In the genomic region with DNA sequence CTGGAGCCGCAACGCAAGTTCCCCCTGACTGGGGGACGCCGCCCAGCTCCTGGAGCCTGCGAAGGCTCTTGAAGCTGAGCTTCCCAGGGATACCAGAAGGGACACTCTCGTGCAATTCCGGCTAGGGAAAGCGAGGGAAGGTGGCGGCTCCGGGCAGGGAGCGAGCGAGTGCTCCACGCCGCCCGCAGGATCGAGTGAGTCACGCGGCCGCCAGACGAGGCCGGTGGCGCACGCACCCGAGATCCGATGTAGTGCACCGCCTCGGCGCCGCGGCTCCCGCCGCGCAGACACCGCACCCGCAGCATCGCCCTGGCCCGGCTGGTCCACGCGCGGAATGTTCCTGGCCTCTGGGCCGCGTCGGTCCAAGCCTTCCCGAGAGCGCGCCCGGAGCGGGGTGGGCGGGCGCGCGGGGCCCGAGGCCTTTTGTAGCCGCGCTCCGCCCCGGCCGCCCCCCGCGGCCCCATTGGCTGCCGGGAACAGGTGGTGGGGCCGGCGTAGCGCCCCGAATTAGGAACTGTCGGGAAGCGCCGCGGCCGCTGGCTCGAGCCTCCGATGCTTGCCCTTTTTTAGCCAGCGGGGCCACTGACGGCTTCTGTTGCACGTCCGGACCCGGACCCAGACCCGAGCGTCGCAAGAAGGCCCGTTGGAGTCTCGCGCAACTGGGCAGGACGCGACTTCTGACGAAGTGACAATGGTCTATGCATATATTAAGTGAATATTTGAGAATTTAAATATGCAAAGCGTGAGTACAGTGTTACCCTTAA, we compare ENCODE assay signal across 8 cellular contexts. TPM values are rescaled to one million over a fixed set of nuclear protein-coding genes. Genes with fewer than 3 reads are reported as not detected.
A peak's percentile ranks its signal among the peaks of the same experiment; 100 is the strongest.
DNase-seq lines count a peak whose midpoint lies in the region; ATAC-seq and TF ChIP-seq lines count a peak whose summit lies in the region.

A gene with protein sequence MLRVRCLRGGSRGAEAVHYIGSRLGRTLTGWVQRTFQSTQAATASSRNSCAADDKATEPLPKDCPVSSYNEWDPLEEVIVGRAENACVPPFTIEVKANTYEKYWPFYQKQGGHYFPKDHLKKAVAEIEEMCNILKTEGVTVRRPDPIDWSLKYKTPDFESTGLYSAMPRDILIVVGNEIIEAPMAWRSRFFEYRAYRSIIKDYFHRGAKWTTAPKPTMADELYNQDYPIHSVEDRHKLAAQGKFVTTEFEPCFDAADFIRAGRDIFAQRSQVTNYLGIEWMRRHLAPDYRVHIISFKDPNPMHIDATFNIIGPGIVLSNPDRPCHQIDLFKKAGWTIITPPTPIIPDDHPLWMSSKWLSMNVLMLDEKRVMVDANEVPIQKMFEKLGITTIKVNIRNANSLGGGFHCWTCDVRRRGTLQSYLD (minus strand): TSS at position 396 of the 764 bp plus-strand sequence. CDS start 91 bp downstream, at position 305.

- H3K9me3 ChIP-seq in esophagus muscularis mucosa: no peaks in the 10 kb centered on the region
- H3K9me3 ChIP-seq in mucosa of stomach (ENCODE audit: control insufficient read depth, low read length): no peaks in the 10 kb centered on the region

- intact Hi-C loops in esophagus muscularis mucosa (cut with DNase I): loop anchor here (5.0 kb wide), 1 partner anchor 181 kb away; no protein-coding TSS in a partner anchor

- H3K4me3 ChIP-seq in AG09309 (ENCODE audit: control insufficient read depth, low read depth, low read length): peak within 1 kb of the TSS; percentile 29
- H3K4me3 ChIP-seq in esophagus muscularis mucosa: peak within 1 kb of the TSS; percentile 67 to 71 (median 69)
- H3K4me3 ChIP-seq in mucosa of stomach (ENCODE audit: low read length): peak within 1 kb of the TSS; percentile 98

- TF ChIP-seq CTCF in AG09309 (IDR thresholded peaks at IDR 0.05; ENCODE audit: control insufficient read depth, insufficient read depth, low read depth, low read length, missing control alignments) (peak; percentile 57), esophagus muscularis mucosa (IDR thresholded peaks at IDR 0.05) (peak in 2 of 3 experiments; percentile 12 to 65)

- no peak for TF ChIP-seq POLR2A in esophagus muscularis mucosa (IDR thresholded peaks at IDR 0.05; ENCODE audit: low read depth)

- H3K36me3 ChIP-seq in esophagus muscularis mucosa (peaks cover 0 to 3% (median 0%) of the 10 kb centered on the region in 4 donors), mucosa of stomach (ENCODE audit: control insufficient read depth, insufficient read depth, low read length) (no peaks in the 10 kb centered on the region)

- peak within 1 kb of the TSS; percentile 81 to 91 (median 86) for H3K27ac ChIP-seq in esophagus muscularis mucosa (replicated peaks in 1 of 4)

- H3K27me3 Mint-ChIP-seq in stimulated activated naive CD8-positive, alpha-beta T cell treated with anti-CD3 and anti-CD28 coated beads, Interleukin-15, Interleukin-2, amounts not matched to agents 100 ng/mL and 50 ng/mL, for 24 hours: peaks cover 41% of the 10 kb centered on the region

- no peak within 1 kb of the TSS for H3K27ac Mint-ChIP-seq in stimulated activated naive CD8-positive, alpha-beta T cell treated with anti-CD3 and anti-CD28 coated beads, Interleukin-15, Interleukin-2, amounts not matched to agents 100 ng/mL and 50 ng/mL, for 24 hours

- H3K4me1 Mint-ChIP-seq in stimulated activated naive CD8-positive, alpha-beta T cell treated with anti-CD3 and anti-CD28 coated beads, Interleukin-15, Interleukin-2, amounts not matched to agents 100 ng/mL and 50 ng/mL, for 24 hours (ENCODE audit: low read depth): peaks cover 20% of the 10 kb centered on the region

- H3K36me3 Mint-ChIP-seq in stimulated activated naive CD8-positive, alpha-beta T cell treated with anti-CD3 and anti-CD28 coated beads, Interleukin-15, Interleukin-2, amounts not matched to agents 100 ng/mL and 50 ng/mL, for 24 hours (ENCODE audit: low read depth): no peaks in the 10 kb centered on the region

- 1% methylated on average over 37 of the region's 87 CpGs for WGBS in esophagus muscularis mucosa

- peak; percentile 69 for ATAC-seq in GM18519 (IDR thresholded peaks at IDR 0.05; ENCODE audit: low FRiP score, unreplicated experiment)
- ATAC-seq in HG02973 (IDR thresholded peaks at IDR 0.05; ENCODE audit: unreplicated experiment): peak; percentile 72

- no peaks in the 10 kb centered on the region for H3K27me3 ChIP-seq in esophagus muscularis mucosa
- H3K27me3 ChIP-seq in mucosa of stomach (ENCODE audit: control insufficient read depth, insufficient read depth, low read length): no peaks in the 10 kb centered on the region

- H3K4me3 Mint-ChIP-seq in stimulated activated naive CD8-positive, alpha-beta T cell treated with anti-CD3 and anti-CD28 coated beads, Interleukin-15, Interleukin-2, amounts not matched to agents 100 ng/mL and 50 ng/mL, for 24 hours: peak within 1 kb of the TSS; percentile 73

- peak within 1 kb of the TSS; percentile 85 for H3K9ac ChIP-seq in mucosa of stomach (ENCODE audit: low read length)

- DNase-seq in AG09309 (ENCODE audit: low read depth): peak; percentile 42
- peak; percentile 64 for DNase-seq in NCI-H460 (ENCODE audit: extremely low read depth, low read depth)
- peak; percentile 30 for DNase-seq in activated T-cell treated with anti-CD3 and anti-CD28 coated beads for 24 hours (ENCODE audit: low read depth)
- peak; percentile 93 for DNase-seq in esophagus muscularis mucosa (ENCODE audit: extremely low spot score)

- no peaks in the 10 kb centered on the region for H3K9me3 Mint-ChIP-seq in stimulated activated naive CD8-positive, alpha-beta T cell treated with anti-CD3 and anti-CD28 coated beads, Interleukin-15, Interleukin-2, amounts not matched to agents 100 ng/mL and 50 ng/mL, for 24 hours

- H3K4me1 ChIP-seq in esophagus muscularis mucosa (peaks cover 12 to 41% (median 29%) of the 10 kb centered on the region in 4 donors), mucosa of stomach (ENCODE audit: control insufficient read depth, insufficient read depth, low read length) (peaks cover 13% of the 10 kb centered on the region)

- no peak for TF ChIP-seq EP300 in esophagus muscularis mucosa (IDR thresholded peaks at IDR 0.05)

RNA-seq across cellular contexts. Expression of the gene that starts here (rescaled TPM):
- 0.25 and 0.78 TPM in 2 replicates for total RNA-seq in NCI-H460 (2014; rRNA removed; shearing (Covaris generic))
- polyA plus RNA-seq in NCI-H460 (2014; cell fraction: nucleus; rRNA removed): not detected in 2 replicates
- total RNA-seq in esophagus muscularis mucosa: 10 to 100 TPM; 21.7 to 34.2 (median 24.4) TPM

Comparison
In these comparisons a context has a peak if more than half of its experiments do, and no peak if none do; other contexts are left out.
1. Peak in every context shown above with its lines: DNase-seq, ATAC-seq, H3K4me3 ChIP-seq and H3K27ac ChIP-seq.
2. RNA of the gene that starts here (total RNA-seq): 21.7 to 34.2 TPM in esophagus muscularis mucosa; 0.25 to 0.78 TPM in NCI-H460; every median in the first group is over 10 times any median in the second.
3. Peak in DNase-seq in NCI-H460; RNA of the gene not detected or under 1 TPM.
4. DNase-seq: peak in every context shown above with its lines; median percentile 93 in esophagus muscularis mucosa; 64 in NCI-H460; 42 in AG09309; 30 in activated T-cell treated with anti-CD3 and anti-CD28 coated beads for 24 hours.
5. H3K4me3 ChIP-seq: peak in every context shown above with its lines; median percentile 98 in mucosa of stomach; 69 in esophagus muscularis mucosa; 29 in AG09309.